21 cellular contexts compared by ENCODE assay signal in genomic region chr13:99870541-99870940, GRCh38.
DNase-seq lines count a peak whose midpoint lies in the region; TF ChIP-seq lines count a peak whose summit lies in the region.
"Had no signal": no experiment of that assay in that cellular context is flagged by ENCODE, and none has a peak within 500 bp of the region (broad histone marks: within the 10 kb centered on the region; RNA-seq: fewer than 3 reads in every experiment).

No MANE protein-coding gene starts in this region.

- H3K4me3 Mint-ChIP-seq in brain, result peak overlapping the region in 4 of 5 experiments; percentile 11 to 57 (median 38)
- H3K4me3 Mint-ChIP-seq: activated naive CD8-positive, alpha-beta T cell; CD4-positive, alpha-beta memory T cell had no signal

- H3K36me3 ChIP-seq in HUES64 (ENCODE audit: insufficient read depth, low read length), result no peaks in the 10 kb centered on the region
- H3K36me3 ChIP-seq: thyroid gland had no signal

- no peaks in the 10 kb centered on the region for H3K27me3 ChIP-seq in HUES64 (ENCODE audit: insufficient read depth, low read length)
- H3K27me3 ChIP-seq: esophagus muscularis mucosa, gastroesophageal sphincter, thyroid gland had no signal

- no peaks in the 10 kb centered on the region for H3K9me3 Mint-ChIP-seq in brain
- H3K9me3 Mint-ChIP-seq: CD4-positive, alpha-beta memory T cell had no signal

- H3K9ac ChIP-seq in HUES64 (ENCODE audit: low read depth, low read length), result no peak overlapping the region

- H3K4me1 ChIP-seq in HUES64 (ENCODE audit: insufficient read depth, low read length), result peaks cover 29% of the 10 kb centered on the region
- H3K4me1 ChIP-seq: esophagus muscularis mucosa, gastroesophageal sphincter, thyroid gland had no signal

- peaks cover 20% of the 10 kb centered on the region for H3K4me1 Mint-ChIP-seq in brain
- H3K4me1 Mint-ChIP-seq: CD4-positive, alpha-beta memory T cell had no signal

- no peak for TF ChIP-seq CTCF in brain (conservative IDR thresholded peaks at IDR 0.05)

- H3K27ac ChIP-seq in HUES64 (ENCODE audit: low read depth, low read length) (peak overlapping the region; percentile 34; the same call in 1 of the 2 replicates), caudate nucleus (ENCODE audit: low read depth, low read length) (no peak overlapping the region)
- H3K27ac ChIP-seq: esophagus muscularis mucosa, gastroesophageal sphincter, RWPE1, thyroid gland had no signal

- no peaks in the 10 kb centered on the region for H3K9me3 ChIP-seq in HUES64 (ENCODE audit: insufficient read depth, low read depth, low read length)
- H3K9me3 ChIP-seq: esophagus muscularis mucosa, gastroesophageal sphincter, thyroid gland had no signal

- no peaks in the 10 kb centered on the region for H3K36me3 Mint-ChIP-seq in brain

- H3K4me3 ChIP-seq in HUES64 (ENCODE audit: low read length), result no peak overlapping the region
- H3K4me3 ChIP-seq: esophagus muscularis mucosa, gastroesophageal sphincter, thyroid gland had no signal

- DNase-seq in DMS153 (lab: John Stamatoyannopoulos, UW), result peak; percentile 60
- DNase-seq in NCI-H526 (lab: John Stamatoyannopoulos, UW), result peak; percentile 78
- DNase-seq in activated CD4-positive, alpha-beta T cell treated with anti-CD3 and anti-CD28 coated beads for 4 hours, result no peak
- no peak for DNase-seq in middle frontal gyrus (ENCODE audit: extremely low spot score, low spot score)
- DNase-seq in SIG-M5 (lab: John Stamatoyannopoulos, UW), result no peak
- DNase-seq in caudate nucleus (lab: John Stamatoyannopoulos, UW), result no peak
- DNase-seq: CD4-positive, alpha-beta memory T cell; effector memory CD4-positive, alpha-beta T cell; kidney glomerular epithelial cell; mammary epithelial cell; NCI-H2029 treated with DMSO at 0.1 percent for 48 hours; retina; stimulated activated CD4-positive, alpha-beta T cell treated with anti-CD3 and anti-CD28 coated beads, Interleukin-4, amount 100 ng/mL, for 1 hour; stimulated activated naive CD8-positive, alpha-beta T cell treated with anti-CD3 and anti-CD28 coated beads, Interleukin-15, Interleukin-2, amounts not matched to agents 100 U/mL and 50 U/mL, for 24 hours; thyroid gland had no signal

- peak overlapping the region in 4 of 5 experiments; percentile 14 to 84 (median 54) for H3K27ac Mint-ChIP-seq in brain
- H3K27ac Mint-ChIP-seq: activated naive CD8-positive, alpha-beta T cell; CD4-positive, alpha-beta memory T cell had no signal

- peaks cover 35% of the 10 kb centered on the region for H3K27me3 Mint-ChIP-seq in brain
- H3K27me3 Mint-ChIP-seq: activated naive CD8-positive, alpha-beta T cell; CD4-positive, alpha-beta memory T cell had no signal

- 88% methylated on average over 6 of the region's 6 CpGs for WGBS in HUES64

Comparison
In these comparisons a context has a peak if more than half of its experiments do, and no peak if none do; other contexts are left out.
1. DNase-seq: peak in DMS153 (single experiment) and NCI-H526 (2 of 2); none in activated CD4-positive, alpha-beta T cell treated with anti-CD3 and anti-CD28 coated beads for 4 hours (0 of 2), middle frontal gyrus (single experiment), SIG-M5 (single experiment) and caudate nucleus (0 of 61).